17 cellular contexts compared by ENCODE assay signal in the genomic region with DNA sequence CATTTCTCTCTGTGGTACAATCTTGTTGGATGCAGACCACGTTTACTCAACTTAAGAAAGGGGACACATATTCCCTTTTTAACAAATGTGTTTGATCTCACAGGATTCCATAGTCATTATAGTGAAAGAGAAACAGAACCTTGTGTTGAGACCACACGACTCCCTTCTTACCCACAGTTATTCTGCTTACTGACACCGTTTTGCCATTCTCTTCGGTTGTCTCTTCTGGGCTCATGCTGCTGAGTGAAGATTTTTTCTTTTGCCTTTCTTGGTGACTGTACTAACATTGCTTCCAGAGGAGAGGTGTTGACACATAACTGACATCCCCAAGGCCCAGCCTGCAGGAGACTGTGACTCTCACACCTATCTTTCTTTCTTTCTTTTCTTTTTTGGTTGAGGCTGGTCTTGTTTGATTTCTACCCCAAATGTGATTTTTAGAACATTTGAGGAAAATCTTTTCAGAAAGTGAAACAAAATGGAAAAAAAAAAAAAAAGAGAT.
DNase-seq lines count a peak whose midpoint lies in the region; ATAC-seq and TF ChIP-seq lines count a peak whose summit lies in the region.
"Had no signal": no experiment of that assay in that cellular context is flagged by ENCODE, and none has a peak within 500 bp of the region (broad histone marks: within the 10 kb centered on the region; RNA-seq: fewer than 3 reads in every experiment).

No MANE protein-coding gene starts in this region.

- peak overlapping the region; percentile 88 for H2AFZ ChIP-seq in fibroblast of lung (ENCODE audit: low read length)

- TF ChIP-seq CTCF in GM12865 (IDR thresholded peaks at IDR 0.05; ENCODE audit: insufficient read depth, low read depth, low read length, missing control alignments) (no peak), fibroblast of lung (conservative IDR thresholded peaks at IDR 0.05 in 1 of 2, IDR thresholded peaks at IDR 0.05 in 1 of 2; ENCODE audit: low read depth in 1 of 2, low read length in 2 of 2) (no peak)

- no peaks in the 10 kb centered on the region for H3K36me3 Mint-ChIP-seq in stimulated activated effector memory CD8-positive, alpha-beta T cell treated with anti-CD3 and anti-CD28 coated beads, Interleukin-12 subunit alpha, Interleukin-12 subunit beta, amount 100 ng/mL, for 72 hours
- H3K36me3 Mint-ChIP-seq: CD8-positive, alpha-beta T cell had no signal

- CTCF ChIA-PET in HEK293T (lab: Yijun Ruan, JAX), result no interaction called here

- no peaks in the 10 kb centered on the region for H3K27me3 ChIP-seq in fibroblast of lung (ENCODE audit: control insufficient read depth, insufficient read depth, low read length)
- H3K27me3 ChIP-seq: BLaER1 had no signal

- H3K79me2 ChIP-seq in fibroblast of lung (ENCODE audit: control insufficient read depth, insufficient read depth, low read length), result no peaks in the 10 kb centered on the region

- H3K9me3 ChIP-seq in fibroblast of lung (ENCODE audit: control insufficient read depth, insufficient read depth, low read depth, low read length), result no peaks in the 10 kb centered on the region
- H3K9me3 ChIP-seq: BLaER1 had no signal

- H3K9ac ChIP-seq in fibroblast of lung (ENCODE audit: insufficient read depth, low read length), result no peak overlapping the region
- H3K9ac ChIP-seq: BLaER1 had no signal

- H3K36me3 ChIP-seq in fibroblast of lung (ENCODE audit: control insufficient read depth, insufficient read depth, low read length), result no peaks in the 10 kb centered on the region
- H3K36me3 ChIP-seq: BLaER1 had no signal

- H3K9me3 Mint-ChIP-seq in stimulated activated effector memory CD8-positive, alpha-beta T cell treated with anti-CD3 and anti-CD28 coated beads, Interleukin-12 subunit alpha, Interleukin-12 subunit beta, amount 100 ng/mL, for 72 hours, result no peaks in the 10 kb centered on the region
- H3K9me3 Mint-ChIP-seq: CD8-positive, alpha-beta T cell had no signal

- H3K4me2 ChIP-seq in fibroblast of lung (ENCODE audit: extremely low read depth, insufficient read depth, low read length), result peak overlapping the region; percentile 78
- H3K4me2 ChIP-seq: BLaER1 had no signal

- H4K20me1 ChIP-seq in fibroblast of lung (ENCODE audit: control insufficient read depth, extremely low read depth, insufficient read depth, low read length), result no peaks in the 10 kb centered on the region
- H4K20me1 ChIP-seq: BLaER1 had no signal

- peaks cover 9% of the 10 kb centered on the region for H3K4me1 ChIP-seq in fibroblast of lung (ENCODE audit: control insufficient read depth, extremely low read depth, insufficient read depth, low read length)
- H3K4me1 ChIP-seq: BLaER1 had no signal

- H3K4me3 Mint-ChIP-seq in stimulated activated effector memory CD8-positive, alpha-beta T cell treated with anti-CD3 and anti-CD28 coated beads, Interleukin-12 subunit alpha, Interleukin-12 subunit beta, amount 100 ng/mL, for 72 hours, result no peak overlapping the region
- H3K4me3 Mint-ChIP-seq: CD8-positive, alpha-beta T cell had no signal

- H3K4me3 ChIP-seq in GM12865 (ENCODE audit: low read depth, low read length) (no peak overlapping the region), fibroblast of lung (replicated peaks in 1 of 4; ENCODE audit: control extremely low read depth in 1 of 4, insufficient read depth in 1 of 4, low read depth in 3 of 4, low read length in 4 of 4) (no peak overlapping the region)
- H3K4me3 ChIP-seq: BLaER1 had no signal

- ATAC-seq in stimulated activated effector memory CD8-positive, alpha-beta T cell treated with anti-CD3 and anti-CD28 coated beads, Interleukin-12 subunit alpha, Interleukin-12 subunit beta, amount 100 ng/mL, for 72 hours, result peak; percentile 3
- ATAC-seq: CD8-positive, alpha-beta T cell; Panc1 had no signal

- no peak overlapping the region for H3K27ac Mint-ChIP-seq in stimulated activated effector memory CD8-positive, alpha-beta T cell treated with anti-CD3 and anti-CD28 coated beads, Interleukin-12 subunit alpha, Interleukin-12 subunit beta, amount 100 ng/mL, for 72 hours
- H3K27ac Mint-ChIP-seq: CD8-positive, alpha-beta T cell had no signal

- POLR2A ChIA-PET in HEK293T (lab: Yijun Ruan, JAX), result no interaction called here

- peak overlapping the region; percentile 24 for H3K27ac ChIP-seq in fibroblast of lung (ENCODE audit: insufficient read depth, low read length)
- H3K27ac ChIP-seq: BLaER1 had no signal

- no peaks in the 10 kb centered on the region for H3K4me1 Mint-ChIP-seq in stimulated activated effector memory CD8-positive, alpha-beta T cell treated with anti-CD3 and anti-CD28 coated beads, Interleukin-12 subunit alpha, Interleukin-12 subunit beta, amount 100 ng/mL, for 72 hours

- DNase-seq in GM12865 (ENCODE audit: low read depth) (peak; percentile 15), OCI-M1 (lab: John Stamatoyannopoulos, UW) (peak; percentile 20), fibroblast of lung (ENCODE audit: low read depth in 2 of 2) (no peak), NCI-H1417 (lab: John Stamatoyannopoulos, UW) (no peak), COR-L47 (lab: John Stamatoyannopoulos, UW) (no peak), HEK293T (ENCODE audit: extremely low spot score) (no peak)
- DNase-seq in stimulated activated effector memory CD8-positive, alpha-beta T cell treated with anti-CD3 and anti-CD28 coated beads, Interleukin-12 subunit alpha, Interleukin-12 subunit beta, amount 100 ng/mL, for 72 hours (ENCODE audit: low spot score in 2 of 2), result no peak
- no peak for DNase-seq in activated naive CD4-positive, alpha-beta T cell (lab: John Stamatoyannopoulos, UW)
- DNase-seq: CD8-positive, alpha-beta T cell; DND-41; GDM1; GOT3; KBM-7; NCI-H2081 treated with DMSO at 0.1 percent for 48 hours; NCI-H510A treated with DMSO at 0.1 percent for 48 hours had no signal

TF ChIP-seq in HEK293T, 16 proteins besides CTCF, POLR2A, EP300 and RAD21:
- TF ChIP-seq CTBP1 (IDR thresholded peaks at IDR 0.05; ENCODE audit: borderline replicate concordance) (no peak), FOXM1 (IDR thresholded peaks at IDR 0.05; ENCODE audit: borderline replicate concordance) (no peak), FOXK2 (IDR thresholded peaks at IDR 0.05) (no peak), BHLHE40 (IDR thresholded peaks at IDR 0.05; ENCODE audit: borderline replicate concordance) (no peak), PKNOX1 (IDR thresholded peaks at IDR 0.05) (no peak), ARNT (IDR thresholded peaks at IDR 0.05) (no peak), ELF4 (IDR thresholded peaks at IDR 0.05) (no peak), TARDBP (IDR thresholded peaks at IDR 0.05) (no peak), HDGF (IDR thresholded peaks at IDR 0.05; ENCODE audit: borderline replicate concordance) (no peak), NFRKB (IDR thresholded peaks at IDR 0.05) (no peak), SP1 (IDR thresholded peaks at IDR 0.05) (no peak), LEF1 (IDR thresholded peaks at IDR 0.05; ENCODE audit: borderline replicate concordance) (no peak), SUZ12 (IDR thresholded peaks at IDR 0.05) (no peak), L3MBTL2 (conservative IDR thresholded peaks at IDR 0.05) (no peak), ZNF384 (IDR thresholded peaks at IDR 0.05) (no peak), FOXA1 (IDR thresholded peaks at IDR 0.05) (no peak)

Comparison
In these comparisons a context has a peak if more than half of its experiments do, and no peak if none do; other contexts are left out.
1. DNase-seq: peak in GM12865 (single experiment) and OCI-M1 (single experiment); none in fibroblast of lung (0 of 2), stimulated activated effector memory CD8-positive, alpha-beta T cell treated with anti-CD3 and anti-CD28 coated beads, Interleukin-12 subunit alpha, Interleukin-12 subunit beta, amount 100 ng/mL, for 72 hours (0 of 2), NCI-H1417 (0 of 3), activated naive CD4-positive, alpha-beta T cell (0 of 4), COR-L47 (single experiment) and HEK293T (single experiment).